Comparison of ENCODE assay signal across 8 cellular contexts in genomic region chrX:107118322-107119147, GRCh38. TPM values are rescaled to one million over a fixed set of nuclear protein-coding genes. Genes with fewer than 3 reads are reported as not detected.
DNase-seq lines count a peak whose midpoint lies in the region; ATAC-seq and TF ChIP-seq lines count a peak whose summit lies in the region.

Gene RBM41 (minus strand): TSS chrX:107118822. CDS start chrX:107118773, 49 bp downstream.

- 1 to 40% methylated on average over 15 to 37 of the region's 37 CpGs for WGBS in tibial nerve, 2 donors

- H3K4me2 ChIP-seq in parathyroid adenoma (ENCODE audit: low read length): peak within 1 kb of the TSS; percentile 63

- peaks cover 5% of the 10 kb centered on the region for H3K4me1 ChIP-seq in parathyroid adenoma
- H3K4me1 ChIP-seq in tibial nerve: peaks cover 0 to 12% (median 2%) of the 10 kb centered on the region in 4 donors

- H3K27ac ChIP-seq in parathyroid adenoma (peak within 1 kb of the TSS; percentile 60), tibial nerve (peak within 1 kb of the TSS; percentile 35 to 84 (median 60))

- ATAC-seq in HG02678 (IDR thresholded peaks at IDR 0.05; ENCODE audit: unreplicated experiment): peak; percentile 100

- peak in 1 of 2 donors; percentile 19 for TF ChIP-seq POLR2A in tibial nerve (IDR thresholded peaks at IDR 0.05)

- TF ChIP-seq CTCF in GM10248 (IDR thresholded peaks at IDR 0.05; ENCODE audit: control extremely low read depth, extremely low read depth, low read depth, missing control alignments) (no peak), parathyroid adenoma (IDR thresholded peaks at IDR 0.05) (no peak), tibial nerve (IDR thresholded peaks at IDR 0.05) (no peak)

- DNase-seq in GM10248 (ENCODE audit: extremely low spot score) (peak; percentile 60), NCI-H1105 (lab: John Stamatoyannopoulos, UW) (peak; percentile 81), SW480 (ENCODE audit: low spot score) (peak; percentile 81), cardiac septum (ENCODE audit: low spot score) (peak; percentile 84), tibial nerve (ENCODE audit: low spot score in 2 of 2) (peak; percentile 61 to 70)
- peak; percentile 29 for DNase-seq in activated naive CD8-positive, alpha-beta T cell treated with anti-CD3 and anti-CD28 coated beads, Interleukin-2, amount 50 U/mL, for 16 hours (ENCODE audit: low read depth, low spot score)

- H3K9me3 ChIP-seq in parathyroid adenoma (ENCODE audit: control insufficient read depth, low read length): no peaks in the 10 kb centered on the region
- H3K9me3 ChIP-seq in tibial nerve: no peaks in the 10 kb centered on the region

- H3K4me3 ChIP-seq in parathyroid adenoma (ENCODE audit: low read depth, low read length): peak within 1 kb of the TSS; percentile 70
- peak within 1 kb of the TSS; percentile 37 to 69 (median 60) for H3K4me3 ChIP-seq in tibial nerve

- CTCF ChIA-PET in GM10248 (lab: Yijun Ruan, JAX): no interaction called here

- no peaks in the 10 kb centered on the region for H3K36me3 ChIP-seq in parathyroid adenoma (ENCODE audit: control insufficient read depth, insufficient read depth, low read length)
- peaks cover 0 to 19% (median 0%) of the 10 kb centered on the region in 3 donors for H3K36me3 ChIP-seq in tibial nerve

- POLR2A ChIA-PET in GM10248 (lab: Yijun Ruan, JAX): no interaction called here

- H3K79me2 ChIP-seq in parathyroid adenoma: no peaks in the 10 kb centered on the region

- intact Hi-C loops in cardiac septum (cut with DNase I): no loop called here

- H3K9ac ChIP-seq in parathyroid adenoma: peak within 1 kb of the TSS; percentile 61

- H2AFZ ChIP-seq in parathyroid adenoma: peak within 1 kb of the TSS; percentile 92

- peak in 1 of 2 donors; percentile 61 for TF ChIP-seq EP300 in tibial nerve (IDR thresholded peaks at IDR 0.05)

- H3K27me3 ChIP-seq in parathyroid adenoma (ENCODE audit: control insufficient read depth, insufficient read depth, low read length): no peaks in the 10 kb centered on the region
- peaks cover 0 to 12% of the 10 kb centered on the region in 2 donors for H3K27me3 ChIP-seq in tibial nerve

RNA-seq across cellular contexts. Expression of gene RBM41, which starts in this region (rescaled TPM):
- total RNA-seq in cardiac septum: 15.5 TPM
- 10 to 100 TPM; 10.8 to 19.7 (median 16.6) TPM for total RNA-seq in tibial nerve

Comparison
In these comparisons a context has a peak if more than half of its experiments do, and no peak if none do; other contexts are left out.
1. Peak in every context shown above with its lines: DNase-seq, ATAC-seq, H3K4me3 ChIP-seq and H3K27ac ChIP-seq.
2. DNase-seq: peak in every context shown above with its lines; median percentile 84 in cardiac septum; 81 in NCI-H1105; 81 in SW480; 66 in tibial nerve; 60 in GM10248; 29 in activated naive CD8-positive, alpha-beta T cell treated with anti-CD3 and anti-CD28 coated beads, Interleukin-2, amount 50 U/mL, for 16 hours.